In genomic region chr13:99215466-99215865, GRCh38 we compare ENCODE assay signal across 9 cellular contexts.
DNase-seq lines count a peak whose midpoint lies in the region; ATAC-seq lines count a peak whose summit lies in the region.
"Had no signal": no experiment of that assay in that cellular context is flagged by ENCODE, and none has a peak within 500 bp of the region (broad histone marks: within the 10 kb centered on the region; RNA-seq: fewer than 3 reads in every experiment).

No MANE protein-coding gene starts in this region.

- peak overlapping the region; percentile 42 for H3K4me3 ChIP-seq in effector memory CD4-positive, alpha-beta T cell (ENCODE audit: insufficient read depth, low read depth, low read length, poor library complexity, severe bottlenecking)

- DNase-seq in NCI-H187 treated with DMSO at 0.1 percent for 48 hours (lab: John Stamatoyannopoulos, UW) (peak; percentile 46), GM03348 (ENCODE audit: low spot score) (no peak), DMS79 (lab: John Stamatoyannopoulos, UW) (no peak)
- peak; percentile 57 to 61 for DNase-seq in activated CD4-positive, alpha-beta T cell treated with anti-CD3 and anti-CD28 coated beads, Interleukin-2, amount 50 U/mL, for 48 hours
- DNase-seq in effector memory CD4-positive, alpha-beta T cell = peak; percentile 61 to 66 (median 65)
- DNase-seq in stimulated activated CD4-positive, alpha-beta T cell treated with anti-CD3 and anti-CD28 coated beads, Interleukin-4, amount 100 ng/mL, for 4 hours = peak; percentile 23 to 58
- DNase-seq: NCI-H2029 had no signal

- no peaks in the 10 kb centered on the region for H3K27me3 ChIP-seq in effector memory CD4-positive, alpha-beta T cell (replicated peaks; ENCODE audit: control insufficient read depth, insufficient read depth, low read length, poor library complexity, severe bottlenecking)

- peaks cover 60% of the 10 kb centered on the region for H3K4me1 ChIP-seq in effector memory CD4-positive, alpha-beta T cell (ENCODE audit: control insufficient read depth, insufficient read depth, low read length, poor library complexity, severe bottlenecking)

- ATAC-seq in GM18867 (IDR thresholded peaks at IDR 0.05; ENCODE audit: unreplicated experiment) = no peak
- no peak for ATAC-seq in GM21381 (IDR thresholded peaks at IDR 0.05; ENCODE audit: unreplicated experiment)

- peak overlapping the region; percentile 80 for H3K27ac ChIP-seq in effector memory CD4-positive, alpha-beta T cell (ENCODE audit: insufficient read depth, low read length, poor library complexity, severe bottlenecking)

- H3K9me3 ChIP-seq in effector memory CD4-positive, alpha-beta T cell (ENCODE audit: control insufficient read depth, low read length) = no peaks in the 10 kb centered on the region

- no peaks in the 10 kb centered on the region for H3K36me3 ChIP-seq in effector memory CD4-positive, alpha-beta T cell (ENCODE audit: control insufficient read depth, insufficient read depth, low read length)

Comparison
In these comparisons a context has a peak if more than half of its experiments do, and no peak if none do; other contexts are left out.
1. DNase-seq: peak in NCI-H187 treated with DMSO at 0.1 percent for 48 hours (single experiment), activated CD4-positive, alpha-beta T cell treated with anti-CD3 and anti-CD28 coated beads, Interleukin-2, amount 50 U/mL, for 48 hours (2 of 2), effector memory CD4-positive, alpha-beta T cell (3 of 3) and stimulated activated CD4-positive, alpha-beta T cell treated with anti-CD3 and anti-CD28 coated beads, Interleukin-4, amount 100 ng/mL, for 4 hours (2 of 2); none in GM03348 (single experiment) and DMS79 (single experiment).